ENCODE assay signal across 8 cellular contexts in the genomic region with DNA sequence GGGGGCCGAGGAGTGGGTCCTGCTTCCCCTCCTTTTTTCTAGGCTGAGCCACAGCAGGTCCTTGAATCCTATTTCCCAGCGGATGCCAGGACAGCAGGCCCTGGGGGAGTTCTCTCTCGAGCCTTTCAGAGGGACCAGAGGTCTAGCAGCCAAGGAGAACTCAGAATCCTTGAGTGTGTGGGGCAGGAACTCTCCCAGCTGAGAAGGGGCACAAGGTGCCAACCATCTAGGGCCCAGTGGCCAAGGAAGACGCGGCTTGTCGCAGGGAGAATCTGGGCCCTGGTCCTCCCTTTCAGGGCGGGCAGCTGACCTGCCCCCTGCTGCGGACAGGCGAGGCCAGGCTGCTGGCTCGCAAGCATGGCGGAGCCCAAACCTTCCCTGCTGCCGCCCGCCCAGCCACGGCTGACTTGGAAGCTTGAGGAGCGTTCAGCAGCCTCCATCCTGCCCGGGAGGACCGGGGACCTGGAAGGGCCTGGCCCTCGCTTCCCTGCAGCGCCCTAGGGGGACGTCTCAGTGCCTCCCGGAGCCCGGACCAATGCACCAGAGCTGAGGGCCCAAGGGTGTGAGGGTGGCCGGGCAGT. TPM values are rescaled to one million over a fixed set of nuclear protein-coding genes. Genes with fewer than 3 reads are reported as not detected.
DNase-seq lines count a peak whose midpoint lies in the region; ATAC-seq, FAIRE-seq and TF ChIP-seq lines count a peak whose summit lies in the region.

No MANE protein-coding gene starts in this region.

- H3K4me3 Mint-ChIP-seq in activated CD8-positive, alpha-beta T cell treated with anti-CD3 and anti-CD28 coated beads for 36 hours, result peak overlapping the region; percentile 84
- H3K4me3 Mint-ChIP-seq in glutamatergic neuron (ENCODE audit: unreplicated experiment), result peak overlapping the region; percentile 79

- H3K9me3 Mint-ChIP-seq in activated CD8-positive, alpha-beta T cell treated with anti-CD3 and anti-CD28 coated beads for 36 hours, result no peaks in the 10 kb centered on the region
- H3K9me3 Mint-ChIP-seq in glutamatergic neuron (ENCODE audit: unreplicated experiment), result peaks cover 5% of the 10 kb centered on the region

- CTCF ChIA-PET in activated CD8-positive, alpha-beta T cell treated with anti-CD3 and anti-CD28 coated beads for 36 hours (lab: Charles Lee), result interaction anchor here (0.8 to 7.4 kb wide), 10 partner anchors 12 to 213 kb away, joined by 3 to 62 read pairs (median 6); a partner anchor contains a TSS

- H3K27me3 Mint-ChIP-seq in activated CD8-positive, alpha-beta T cell treated with anti-CD3 and anti-CD28 coated beads for 36 hours, result no peaks in the 10 kb centered on the region
- H3K27me3 Mint-ChIP-seq in glutamatergic neuron (ENCODE audit: unreplicated experiment), result peaks cover 6% of the 10 kb centered on the region

- peak; percentile 65 for FAIRE-seq in GM12892 (lab: Jason Lieb, UNC)

- POLR2A ChIA-PET in activated CD8-positive, alpha-beta T cell treated with anti-CD3 and anti-CD28 coated beads for 36 hours (lab: Charles Lee), result interaction anchor here (0.6 to 2.6 kb wide), 8 partner anchors 13 to 100 kb away, joined by 3 to 8 read pairs (median 4); a partner anchor contains a TSS

- TF ChIP-seq POLR2A in GM12892 (IDR thresholded peaks at IDR 0.05; ENCODE audit: low read depth, low read length), result no peak

- peaks cover 12% of the 10 kb centered on the region for H3K4me1 Mint-ChIP-seq in activated CD8-positive, alpha-beta T cell treated with anti-CD3 and anti-CD28 coated beads for 36 hours (ENCODE audit: low read depth)
- peaks cover 5% of the 10 kb centered on the region for H3K4me1 Mint-ChIP-seq in glutamatergic neuron (ENCODE audit: low read depth, unreplicated experiment)

- no peak for TF ChIP-seq CTCF in activated CD8-positive, alpha-beta T cell treated with anti-CD3 and anti-CD28 coated beads for 36 hours (IDR thresholded peaks at IDR 0.05)
- no peak for TF ChIP-seq CTCF in glutamatergic neuron (IDR thresholded peaks at IDR 0.05; ENCODE audit: partially characterized antibody, unreplicated experiment)
- TF ChIP-seq CTCF in retinal pigment epithelial cell (conservative IDR thresholded peaks at IDR 0.05; ENCODE audit: low read depth, low read length), result no peak

- peak overlapping the region; percentile 85 for H3K27ac Mint-ChIP-seq in activated CD8-positive, alpha-beta T cell treated with anti-CD3 and anti-CD28 coated beads for 36 hours
- H3K27ac Mint-ChIP-seq in glutamatergic neuron (ENCODE audit: unreplicated experiment), result peak overlapping the region; percentile 64

- intact Hi-C loops in activated CD8-positive, alpha-beta T cell treated with anti-CD3 and anti-CD28 coated beads for 36 hours (cut with micrococcal nuclease), result loop anchor here (5.0 kb wide), 1 partner anchor 92 kb away; no protein-coding TSS in a partner anchor

- ATAC-seq in HG02938 (IDR thresholded peaks at IDR 0.05; ENCODE audit: unreplicated experiment) (peak; percentile 16), HG03521 (IDR thresholded peaks at IDR 0.05; ENCODE audit: unreplicated experiment) (no peak)
- no peak for ATAC-seq in activated CD8-positive, alpha-beta T cell treated with anti-CD3 and anti-CD28 coated beads for 36 hours

- H3K4me3 ChIP-seq in retinal pigment epithelial cell (ENCODE audit: low read length), result peak overlapping the region; percentile 75

- DNase-seq in GM12892 (ENCODE audit: insufficient read length) (no peak), glutamatergic neuron (no peak), retinal pigment epithelial cell (ENCODE audit: low read depth) (no peak), HT-29 (ENCODE audit: low spot score) (no peak), pons (ENCODE audit: low spot score) (no peak)
- peak; percentile 36 for DNase-seq in activated CD8-positive, alpha-beta T cell treated with anti-CD3 and anti-CD28 coated beads for 36 hours

- H3K36me3 Mint-ChIP-seq in activated CD8-positive, alpha-beta T cell treated with anti-CD3 and anti-CD28 coated beads for 36 hours (ENCODE audit: low read depth), result peaks cover 5% of the 10 kb centered on the region
- no peaks in the 10 kb centered on the region for H3K36me3 Mint-ChIP-seq in glutamatergic neuron (ENCODE audit: unreplicated experiment)

RNA-seq across cellular contexts. Expression of a gene that starts 1.0 kb away (rescaled TPM):
- polyA plus RNA-seq in GM12892 (2012; ENCODE audit: missing spikeins), result 10.4 TPM
- 10 to 100 TPM; 36.2 to 38.9 TPM for total RNA-seq in activated CD8-positive, alpha-beta T cell treated with anti-CD3 and anti-CD28 coated beads for 36 hours
- total RNA-seq in glutamatergic neuron (ENCODE audit: unreplicated experiment), result 49.7 TPM
- total RNA-seq in HT-29 (2014; rRNA removed; shearing (Covaris generic)), result 114 and 126 TPM in 2 replicates

RNA-seq across cellular contexts. Expression of a gene that starts 22.5 kb away (rescaled TPM):
- polyA plus RNA-seq in GM12892 (2012; ENCODE audit: missing spikeins), result 121 TPM
- total RNA-seq in activated CD8-positive, alpha-beta T cell treated with anti-CD3 and anti-CD28 coated beads for 36 hours, result 100 to 1,000 TPM; 133 to 138 TPM
- total RNA-seq in glutamatergic neuron (ENCODE audit: unreplicated experiment), result 347 TPM
- total RNA-seq in HT-29 (2014; rRNA removed; shearing (Covaris generic)), result 121 and 132 TPM in 2 replicates

RNA-seq across cellular contexts. Expression of a gene that starts 44.7 kb away (rescaled TPM):
- not detected for polyA plus RNA-seq in GM12892 (2012; ENCODE audit: missing spikeins)
- total RNA-seq in activated CD8-positive, alpha-beta T cell treated with anti-CD3 and anti-CD28 coated beads for 36 hours, result not detected
- not detected for total RNA-seq in glutamatergic neuron (ENCODE audit: unreplicated experiment)
- total RNA-seq in HT-29 (2014; rRNA removed; shearing (Covaris generic)), result 1.7 and 1.8 TPM in 2 replicates

RNA-seq across cellular contexts. Expression of a gene that starts 45.2 kb away (rescaled TPM):
- polyA plus RNA-seq in GM12892 (2012; ENCODE audit: missing spikeins), result not detected
- total RNA-seq in activated CD8-positive, alpha-beta T cell treated with anti-CD3 and anti-CD28 coated beads for 36 hours, result 1 to 10 TPM; 8.7 to 9.5 TPM
- 0.44 TPM for total RNA-seq in glutamatergic neuron (ENCODE audit: unreplicated experiment)
- total RNA-seq in HT-29 (2014; rRNA removed; shearing (Covaris generic)), result 9.2 and 9.9 TPM in 2 replicates
